In genomic region chr14:80850197-80850814, GRCh38 we compare ENCODE assay signal across 8 cellular contexts.
DNase-seq lines count a peak whose midpoint lies in the region; ATAC-seq, FAIRE-seq and TF ChIP-seq lines count a peak whose summit lies in the region.

No MANE protein-coding gene starts in this region.

- peak in 2 of 3 donors; percentile 29 to 54 for DNase-seq in CD4-positive, CD25-positive, alpha-beta regulatory T cell
- DNase-seq in NCI-H1092 (lab: John Stamatoyannopoulos, UW) (peak; percentile 20), K562 (ENCODE audit: extremely low read depth in 1 of 4, low spot score in 3 of 4) (peak; percentile 5 to 35 (median 7)), OCI-M2 (lab: John Stamatoyannopoulos, UW; ENCODE audit: unreplicated experiment) (no peak)
- DNase-seq in activated CD4-positive, alpha-beta T cell treated with anti-CD3 and anti-CD28 coated beads, Interleukin-2, amount 10 ng/mL, durations not matched to agents 7 days and 5 days, result no peak
- no peak for DNase-seq in NK-92 treated with Interleukin-12 subunit alpha and Interleukin-12 subunit beta, amount 100 ng/mL, for 24 hours (lab: John Stamatoyannopoulos, UW)

- no peak overlapping the region for H3K27ac Mint-ChIP-seq in CD4-positive, CD25-positive, alpha-beta regulatory T cell
- no peak overlapping the region for H3K27ac Mint-ChIP-seq in activated CD4-positive, alpha-beta T cell treated with anti-CD3 and anti-CD28 coated beads, Interleukin-2, amount 10 ng/mL, durations not matched to agents 7 days and 5 days

- TF ChIP-seq POLR2A in K562 (conservative IDR thresholded peaks at IDR 0.05), result no peak

- TF ChIP-seq EP300 in K562 (IDR thresholded peaks at IDR 0.05; ENCODE audit: low read length), result no peak

- H3K9me3 Mint-ChIP-seq in CD4-positive, CD25-positive, alpha-beta regulatory T cell, result peaks cover 0 to 1% (median 0%) of the 10 kb centered on the region in 7 donors
- H3K9me3 Mint-ChIP-seq in activated CD4-positive, alpha-beta T cell treated with anti-CD3 and anti-CD28 coated beads, Interleukin-2, amount 10 ng/mL, durations not matched to agents 7 days and 5 days, result no peaks in the 10 kb centered on the region

- H3K9me1 ChIP-seq in K562 (ENCODE audit: control insufficient read depth, insufficient read depth, low read length), result no peaks in the 10 kb centered on the region

- no peaks in the 10 kb centered on the region for H3K27me3 ChIP-seq in CD4-positive, CD25-positive, alpha-beta regulatory T cell (ENCODE audit: control insufficient read depth, insufficient read depth, low read length)
- H3K27me3 ChIP-seq in K562 (ENCODE audit: control insufficient read depth in 2 of 2, insufficient read depth in 2 of 2, low read length in 2 of 2) (no peaks in the 10 kb centered on the region), liver (ENCODE audit: control insufficient read depth in 4 of 4, insufficient read depth in 4 of 4, low read length in 3 of 4) (no peaks in the 10 kb centered on the region)

- peaks cover 0 to 5% (median 5%) of the 10 kb centered on the region in 4 donors for H3K4me1 Mint-ChIP-seq in CD4-positive, CD25-positive, alpha-beta regulatory T cell
- no peaks in the 10 kb centered on the region for H3K4me1 Mint-ChIP-seq in activated CD4-positive, alpha-beta T cell treated with anti-CD3 and anti-CD28 coated beads, Interleukin-2, amount 10 ng/mL, durations not matched to agents 7 days and 5 days

- POLR2A ChIA-PET in K562 (lab: Yijun Ruan, JAX), result no interaction called here
- POLR2A ChIA-PET in activated CD4-positive, alpha-beta T cell treated with anti-CD3 and anti-CD28 coated beads, Interleukin-2, amount 10 ng/mL, durations not matched to agents 7 days and 5 days (lab: Charles Lee), result no interaction called here

- BruUV-seq in K562 (replicated peaks; lab: Mats Ljungman, UMichigan), result no TSS peak

- no peaks in the 10 kb centered on the region for H3K4me1 ChIP-seq in CD4-positive, CD25-positive, alpha-beta regulatory T cell (ENCODE audit: control insufficient read depth, insufficient read depth, low read length, poor library complexity, severe bottlenecking)
- H3K4me1 ChIP-seq in K562 (replicated peaks in 1 of 2; ENCODE audit: control insufficient read depth in 2 of 2, insufficient read depth in 2 of 2, low read length in 2 of 2), result no peaks in the 10 kb centered on the region
- no peaks in the 10 kb centered on the region for H3K4me1 ChIP-seq in liver (ENCODE audit: control insufficient read depth in 4 of 4, insufficient read depth in 4 of 4, low read length in 3 of 4)

- H3K36me3 ChIP-seq in CD4-positive, CD25-positive, alpha-beta regulatory T cell (ENCODE audit: control insufficient read depth, insufficient read depth, low read length), result no peaks in the 10 kb centered on the region
- H3K36me3 ChIP-seq in K562 (ENCODE audit: control insufficient read depth, insufficient read depth, low read length), result no peaks in the 10 kb centered on the region
- H3K36me3 ChIP-seq in liver (ENCODE audit: control insufficient read depth in 4 of 4, insufficient read depth in 3 of 4, low read depth in 1 of 4, low read length in 3 of 4), result no peaks in the 10 kb centered on the region

- H4K20me1 ChIP-seq in K562 (replicated peaks; ENCODE audit: control insufficient read depth, insufficient read depth, low read length), result no peaks in the 10 kb centered on the region

- H3K4me3 Mint-ChIP-seq in CD4-positive, CD25-positive, alpha-beta regulatory T cell, result no peak overlapping the region
- H3K4me3 Mint-ChIP-seq in activated CD4-positive, alpha-beta T cell treated with anti-CD3 and anti-CD28 coated beads, Interleukin-2, amount 10 ng/mL, durations not matched to agents 7 days and 5 days, result no peak overlapping the region

- H3K9me3 ChIP-seq in CD4-positive, CD25-positive, alpha-beta regulatory T cell (ENCODE audit: control insufficient read depth in 2 of 2, low read length in 2 of 2), result no peaks in the 10 kb centered on the region
- no peaks in the 10 kb centered on the region for H3K9me3 ChIP-seq in K562 (replicated peaks; ENCODE audit: control insufficient read depth, insufficient read depth, low read depth, low read length)
- H3K9me3 ChIP-seq in liver (ENCODE audit: control insufficient read depth in 4 of 4, low read length in 3 of 4), result no peaks in the 10 kb centered on the region

- TF ChIP-seq CTCF in K562 (IDR thresholded peaks at IDR 0.05 in 2 of 3, conservative IDR thresholded peaks at IDR 0.05 in 1 of 3; ENCODE audit: insufficient read depth in 2 of 3, low read depth in 1 of 3, low read length in 3 of 3) (peak in 2 of 3 experiments; percentile 29 to 56; a peak in 4 of 6 replicates), liver (IDR thresholded peaks at IDR 0.05; ENCODE audit: low read depth, low read length, missing input control) (peak; percentile 62)

- no peak for ATAC-seq in CD4-positive, CD25-positive, alpha-beta regulatory T cell (ENCODE audit: low read depth in 2 of 2)
- ATAC-seq in GM19043 (IDR thresholded peaks at IDR 0.05; ENCODE audit: low read depth, unreplicated experiment) (peak; percentile 72), K562 (peak; percentile 67)

- H3K36me3 Mint-ChIP-seq in CD4-positive, CD25-positive, alpha-beta regulatory T cell, result peaks cover 3% of the 10 kb centered on the region
- H3K36me3 Mint-ChIP-seq in activated CD4-positive, alpha-beta T cell treated with anti-CD3 and anti-CD28 coated beads, Interleukin-2, amount 10 ng/mL, durations not matched to agents 7 days and 5 days (ENCODE audit: low read depth), result no peaks in the 10 kb centered on the region

- no peak overlapping the region for H3K9ac ChIP-seq in K562 (ENCODE audit: insufficient read depth in 1 of 2, low read depth in 2 of 2, low read length in 2 of 2)
- H3K9ac ChIP-seq in liver (ENCODE audit: low read depth in 1 of 2, low read length in 2 of 2), result no peak overlapping the region

- CTCF ChIA-PET in K562 (lab: Yijun Ruan, JAX; ENCODE audit: low intra/inter-chr PET ratio), result interaction anchor here (1.2 kb wide), 1 partner anchor 1881 kb away, joined by 3 read pairs; no protein-coding TSS in a partner anchor
- CTCF ChIA-PET in activated CD4-positive, alpha-beta T cell treated with anti-CD3 and anti-CD28 coated beads, Interleukin-2, amount 10 ng/mL, durations not matched to agents 7 days and 5 days (lab: Charles Lee), result no interaction called here

- intact Hi-C loops in K562 (cut with micrococcal nuclease), result loop anchor here (5.0 to 10.0 kb wide), 2 partner anchors 134 to 1838 kb away; no protein-coding TSS in a partner anchor

- 14% methylated on average over 4 of the region's 4 CpGs for WGBS in K562 (ENCODE audit: insufficient coverage, low coverage, missing lambda C conversion rate)
- WGBS in liver, result 37% methylated on average over 4 of the region's 4 CpGs

- no peak overlapping the region for H3K4me2 ChIP-seq in K562 (ENCODE audit: insufficient read depth, low read length)

- no peak overlapping the region for H2AFZ ChIP-seq in K562 (ENCODE audit: low read depth, low read length)

- in situ Hi-C loops in K562 (cut with MboI), result no loop called here

- TF ChIP-seq RAD21 in K562 (CRISPR knock-in tag; conservative IDR thresholded peaks at IDR 0.05 in 1 of 2, IDR thresholded peaks at IDR 0.05 in 1 of 2) (peak; percentile 60 to 68), liver (IDR thresholded peaks at IDR 0.05) (peak; percentile 77 to 80)

- H3K27ac ChIP-seq in CD4-positive, CD25-positive, alpha-beta regulatory T cell (ENCODE audit: insufficient read depth, low read length, poor library complexity, severe bottlenecking), result no peak overlapping the region
- H3K27ac ChIP-seq in K562 (ENCODE audit: extremely low read depth, low read depth, low read length) (no peak overlapping the region), liver (ENCODE audit: low read depth in 1 of 2, low read length in 2 of 2) (no peak overlapping the region)

- H3K4me3 ChIP-seq in CD4-positive, CD25-positive, alpha-beta regulatory T cell (ENCODE audit: low read depth, low read length), result no peak overlapping the region
- no peak overlapping the region for H3K4me3 ChIP-seq in K562
- no peak overlapping the region for H3K4me3 ChIP-seq in liver (ENCODE audit: low read depth in 1 of 3, low read length in 3 of 3)

- H3K27me3 Mint-ChIP-seq in CD4-positive, CD25-positive, alpha-beta regulatory T cell, result no peaks in the 10 kb centered on the region
- no peaks in the 10 kb centered on the region for H3K27me3 Mint-ChIP-seq in activated CD4-positive, alpha-beta T cell treated with anti-CD3 and anti-CD28 coated beads, Interleukin-2, amount 10 ng/mL, durations not matched to agents 7 days and 5 days

- H3K79me2 ChIP-seq in K562 (ENCODE audit: control insufficient read depth, insufficient read depth, low read length), result no peaks in the 10 kb centered on the region

- FAIRE-seq in K562 (lab: Jason Lieb, UNC), result no peak

TF ChIP-seq in K562, 482 proteins besides CTCF, POLR2A, EP300 and RAD21 (continues in another document):
- TF ChIP-seq ZNF197 (CRISPR knock-in tag; IDR thresholded peaks at IDR 0.05; ENCODE audit: low read depth), result no peak
- TF ChIP-seq BRCA1 (IDR thresholded peaks at IDR 0.05), result no peak
- no peak for TF ChIP-seq BRCA1 (CRISPR knock-in tag; IDR thresholded peaks at IDR 0.05)
- TF ChIP-seq DDX20 (tag; IDR thresholded peaks at IDR 0.05; ENCODE audit: low read depth), result no peak
- no peak for TF ChIP-seq TBL1XR1 (IDR thresholded peaks at IDR 0.05; ENCODE audit: low read length in 2 of 2)
- no peak for TF ChIP-seq ZNF224 (CRISPR knock-in tag; IDR thresholded peaks at IDR 0.05)
- no peak for TF ChIP-seq ATF1 (CRISPR knock-in tag; IDR thresholded peaks at IDR 0.05)
- no peak for TF ChIP-seq ATF1 (tag; IDR thresholded peaks at IDR 0.05)
- TF ChIP-seq ZKSCAN8 (CRISPR knock-in tag; IDR thresholded peaks at IDR 0.05), result no peak

TF ChIP-seq in liver, 16 proteins besides CTCF, POLR2A, EP300 and RAD21 (continues in another document):
- TF ChIP-seq YY1 (IDR thresholded peaks at IDR 0.05) (no peak), SP1 (IDR thresholded peaks at IDR 0.05) (no peak), ZBTB33 (IDR thresholded peaks at IDR 0.05) (no peak), HNF4G (IDR thresholded peaks at IDR 0.05) (no peak), GABPA (IDR thresholded peaks at IDR 0.05 in 1 of 2, conservative IDR thresholded peaks at IDR 0.05 in 1 of 2) (no peak), FOXA2 (IDR thresholded peaks at IDR 0.05) (no peak)

Comparison
In these comparisons a context has a peak if more than half of its experiments do, and no peak if none do; other contexts are left out.
1. ATAC-seq: peak in GM19043 (single experiment) and K562 (single experiment); none in CD4-positive, CD25-positive, alpha-beta regulatory T cell (0 of 2).
2. DNase-seq: peak in CD4-positive, CD25-positive, alpha-beta regulatory T cell (2 of 3), NCI-H1092 (single experiment) and K562 (4 of 4); none in OCI-M2 (single experiment), activated CD4-positive, alpha-beta T cell treated with anti-CD3 and anti-CD28 coated beads, Interleukin-2, amount 10 ng/mL, durations not matched to agents 7 days and 5 days (single experiment) and NK-92 treated with Interleukin-12 subunit alpha and Interleukin-12 subunit beta, amount 100 ng/mL, for 24 hours (single experiment).